ENCODE assay signal across 1 cellular context in the genomic region with DNA sequence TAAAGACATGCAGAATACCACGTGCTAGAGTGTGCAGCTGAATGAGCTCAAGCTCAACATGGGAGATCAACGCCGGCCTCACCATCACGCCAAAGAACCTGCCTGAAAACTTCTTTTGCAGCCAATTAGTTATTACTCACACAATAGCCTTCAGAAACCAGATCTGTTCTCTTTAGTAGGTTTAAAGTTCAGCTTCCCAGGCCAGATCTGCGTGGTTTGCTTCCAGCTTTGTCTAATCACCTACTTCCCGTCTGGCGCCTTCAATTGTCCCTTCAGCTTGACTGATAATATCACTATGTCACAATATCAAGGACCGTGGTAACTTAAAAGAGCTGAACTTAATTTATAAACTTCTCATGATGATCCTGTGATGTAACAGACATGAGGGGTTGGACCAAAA.
TF ChIP-seq lines count a peak whose summit lies in the region.

No MANE protein-coding gene starts in this region.

TF ChIP-seq in HepG2, 621 proteins besides CTCF, POLR2A, EP300 and RAD21 (continued from another document and continues in another):
- TF ChIP-seq SRSF1 (optimal IDR thresholded peaks at IDR 0.05; ENCODE audit: low read depth, low read length), result no peak
- peak; percentile 67; the same call in 1 of the 2 replicates for TF ChIP-seq ZNF614 (CRISPR knock-in tag; IDR thresholded peaks at IDR 0.05; ENCODE audit: borderline replicate concordance)
- TF ChIP-seq SMC3 (IDR thresholded peaks at IDR 0.05; ENCODE audit: low read length), result no peak
- TF ChIP-seq, protein P1, sequence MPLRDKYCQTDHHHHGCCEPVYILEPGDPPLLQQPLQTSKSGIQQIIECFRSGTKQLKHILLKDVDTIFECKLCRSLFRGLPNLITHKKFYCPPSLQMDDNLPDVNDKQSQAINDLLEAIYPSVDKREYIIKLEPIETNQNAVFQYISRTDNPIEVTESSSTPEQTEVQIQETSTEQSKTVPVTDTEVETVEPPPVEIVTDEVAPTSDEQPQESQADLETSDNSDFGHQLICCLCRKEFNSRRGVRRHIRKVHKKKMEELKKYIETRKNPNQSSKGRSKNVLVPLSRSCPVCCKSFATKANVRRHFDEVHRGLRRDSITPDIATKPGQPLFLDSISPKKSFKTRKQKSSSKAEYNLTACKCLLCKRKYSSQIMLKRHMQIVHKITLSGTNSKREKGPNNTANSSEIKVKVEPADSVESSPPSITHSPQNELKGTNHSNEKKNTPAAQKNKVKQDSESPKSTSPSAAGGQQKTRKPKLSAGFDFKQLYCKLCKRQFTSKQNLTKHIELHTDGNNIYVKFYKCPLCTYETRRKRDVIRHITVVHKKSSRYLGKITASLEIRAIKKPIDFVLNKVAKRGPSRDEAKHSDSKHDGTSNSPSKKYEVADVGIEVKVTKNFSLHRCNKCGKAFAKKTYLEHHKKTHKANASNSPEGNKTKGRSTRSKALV (CRISPR knock-in tag; IDR thresholded peaks at IDR 0.05), result no peak
- no peak for TF ChIP-seq ZNF235 (CRISPR knock-in tag; IDR thresholded peaks at IDR 0.05; ENCODE audit: borderline replicate concordance)
- peak; percentile 61 for TF ChIP-seq HNF4A (CRISPR knock-in tag; IDR thresholded peaks at IDR 0.05)
- no peak for TF ChIP-seq E2F5 (CRISPR knock-in tag; conservative IDR thresholded peaks at IDR 0.05)
- no peak for TF ChIP-seq REXO4 (CRISPR knock-in tag; IDR thresholded peaks at IDR 0.05; ENCODE audit: borderline replicate concordance)
- TF ChIP-seq, protein P2, sequence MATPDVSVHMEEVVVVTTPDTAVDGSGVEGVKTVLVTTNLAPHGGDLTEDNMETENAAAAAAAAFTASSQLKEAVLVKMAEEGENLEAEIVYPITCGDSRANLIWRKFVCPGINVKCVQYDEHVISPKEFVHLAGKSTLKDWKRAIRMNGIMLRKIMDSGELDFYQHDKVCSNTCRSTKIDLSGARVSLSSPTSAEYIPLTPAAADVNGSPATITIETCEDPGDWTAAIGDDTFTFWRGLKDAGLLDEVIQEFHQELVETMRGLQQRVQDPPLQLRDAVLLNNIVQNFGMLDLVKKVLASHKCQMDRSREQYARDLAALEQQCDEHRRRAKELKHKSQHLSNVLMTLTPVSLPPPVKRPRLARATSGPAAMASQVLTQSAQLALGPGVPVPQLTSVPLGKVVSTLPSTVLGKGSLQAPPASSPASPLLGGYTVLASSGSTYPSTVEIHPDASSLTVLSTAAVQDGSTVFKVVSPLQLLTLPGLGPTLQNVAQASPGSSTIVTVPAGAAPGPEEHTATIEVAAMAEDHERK (CRISPR knock-in tag; IDR thresholded peaks at IDR 0.05; ENCODE audit: low read depth), result no peak
- TF ChIP-seq ARID5B (CRISPR knock-in tag; IDR thresholded peaks at IDR 0.05), result peak; percentile 58
- TF ChIP-seq, protein P3, sequence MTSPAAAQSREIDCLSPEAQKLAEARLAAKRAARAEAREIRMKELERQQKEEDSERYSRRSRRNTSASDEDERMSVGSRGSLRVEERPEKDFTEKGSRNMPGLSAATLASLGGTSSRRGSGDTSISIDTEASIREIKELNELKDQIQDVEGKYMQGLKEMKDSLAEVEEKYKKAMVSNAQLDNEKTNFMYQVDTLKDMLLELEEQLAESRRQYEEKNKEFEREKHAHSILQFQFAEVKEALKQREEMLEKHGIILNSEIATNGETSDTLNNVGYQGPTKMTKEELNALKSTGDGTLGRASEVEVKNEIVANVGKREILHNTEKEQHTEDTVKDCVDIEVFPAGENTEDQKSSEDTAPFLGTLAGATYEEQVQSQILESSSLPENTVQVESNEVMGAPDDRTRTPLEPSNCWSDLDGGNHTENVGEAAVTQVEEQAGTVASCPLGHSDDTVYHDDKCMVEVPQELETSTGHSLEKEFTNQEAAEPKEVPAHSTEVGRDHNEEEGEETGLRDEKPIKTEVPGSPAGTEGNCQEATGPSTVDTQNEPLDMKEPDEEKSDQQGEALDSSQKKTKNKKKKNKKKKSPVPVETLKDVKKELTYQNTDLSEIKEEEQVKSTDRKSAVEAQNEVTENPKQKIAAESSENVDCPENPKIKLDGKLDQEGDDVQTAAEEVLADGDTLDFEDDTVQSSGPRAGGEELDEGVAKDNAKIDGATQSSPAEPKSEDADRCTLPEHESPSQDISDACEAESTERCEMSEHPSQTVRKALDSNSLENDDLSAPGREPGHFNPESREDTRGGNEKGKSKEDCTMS (CRISPR knock-in tag; conservative IDR thresholded peaks at IDR 0.05), result no peak
- no peak for TF ChIP-seq ZNF20 (CRISPR knock-in tag; IDR thresholded peaks at IDR 0.05)
- TF ChIP-seq ZKSCAN8 (CRISPR knock-in tag; IDR thresholded peaks at IDR 0.05; ENCODE audit: borderline replicate concordance), result no peak
- TF ChIP-seq, protein P4, sequence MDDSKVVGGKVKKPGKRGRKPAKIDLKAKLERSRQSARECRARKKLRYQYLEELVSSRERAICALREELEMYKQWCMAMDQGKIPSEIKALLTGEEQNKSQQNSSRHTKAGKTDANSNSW (CRISPR knock-in tag; IDR thresholded peaks at IDR 0.05; ENCODE audit: borderline replicate concordance), result no peak
- 0 out of 2 replicates have a peak, but pooled peaks have one; percentile 22 for TF ChIP-seq TFE3 (CRISPR knock-in tag; IDR thresholded peaks at IDR 0.05)
- TF ChIP-seq SOX5 (CRISPR knock-in tag; IDR thresholded peaks at IDR 0.05; ENCODE audit: borderline replicate concordance), result peak; percentile 40; the same call in 1 of the 2 replicates
- TF ChIP-seq, protein P5, sequence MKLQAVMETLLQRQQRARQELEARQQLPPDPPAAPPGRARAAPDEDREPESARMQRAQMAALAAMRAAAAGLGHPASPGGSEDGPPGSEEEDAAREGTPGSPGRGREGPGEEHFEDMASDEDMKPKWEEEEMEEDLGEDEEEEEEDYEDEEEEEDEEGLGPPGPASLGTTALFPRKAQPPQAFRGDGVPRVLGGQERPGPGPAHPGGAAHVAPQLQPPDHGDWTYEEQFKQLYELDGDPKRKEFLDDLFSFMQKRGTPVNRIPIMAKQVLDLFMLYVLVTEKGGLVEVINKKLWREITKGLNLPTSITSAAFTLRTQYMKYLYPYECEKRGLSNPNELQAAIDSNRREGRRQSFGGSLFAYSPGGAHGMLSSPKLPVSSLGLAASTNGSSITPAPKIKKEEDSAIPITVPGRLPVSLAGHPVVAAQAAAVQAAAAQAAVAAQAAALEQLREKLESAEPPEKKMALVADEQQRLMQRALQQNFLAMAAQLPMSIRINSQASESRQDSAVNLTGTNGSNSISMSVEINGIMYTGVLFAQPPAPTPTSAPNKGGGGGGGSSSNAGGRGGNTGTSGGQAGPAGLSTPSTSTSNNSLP (IDR thresholded peaks at IDR 0.05; ENCODE audit: low read depth, low read length), result peak; percentile 45; the same call in 1 of the 2 replicates
- TF ChIP-seq POLR2AphosphoS2 (IDR thresholded peaks at IDR 0.05; ENCODE audit: low read depth, low read length), result no peak
- TF ChIP-seq NCOR1 (IDR thresholded peaks at IDR 0.05; ENCODE audit: borderline replicate concordance, low read length), result peak; percentile 56; the same call in 1 of the 2 replicates
- TF ChIP-seq NFKBIZ (CRISPR knock-in tag; IDR thresholded peaks at IDR 0.05), result no peak
- no peak for TF ChIP-seq U2AF1 (optimal IDR thresholded peaks at IDR 0.05; ENCODE audit: low read depth, low read length)
- TF ChIP-seq PRDM15 (CRISPR knock-in tag; IDR thresholded peaks at IDR 0.05), result peak; percentile 90
- 0 out of 2 replicates have a peak, but pooled peaks have one; percentile 30 for TF ChIP-seq PAXIP1 (CRISPR knock-in tag; conservative IDR thresholded peaks at IDR 0.05)
- no peak for TF ChIP-seq FOXA1 (IDR thresholded peaks at IDR 0.05)
- TF ChIP-seq FOXA1 (CRISPR knock-in tag; IDR thresholded peaks at IDR 0.05), result 0 out of 2 replicates have a peak, but pooled peaks have one; percentile 9
